ENCODE assay signal across 1 cellular context in genomic region chr7:43890468-43890867, GRCh38.
TF ChIP-seq lines count a peak whose summit lies in the region.

No MANE protein-coding gene starts in this region.

TF ChIP-seq in H1, 55 proteins besides CTCF, POLR2A, EP300 and RAD21:
- TF ChIP-seq KDM1A (IDR thresholded peaks at IDR 0.05; ENCODE audit: borderline replicate concordance, low read length) = no peak
- TF ChIP-seq CTBP2 (IDR thresholded peaks at IDR 0.05; ENCODE audit: borderline replicate concordance, insufficient read depth, insufficient read length, low read length) = no peak
- no peak for TF ChIP-seq TAF7 (optimal IDR thresholded peaks at IDR 0.05; ENCODE audit: borderline replicate concordance, low read depth, low read length)
- no peak for TF ChIP-seq POU5F1 (IDR thresholded peaks at IDR 0.05; ENCODE audit: low read depth, low read length)
- TF ChIP-seq CBX8 (IDR thresholded peaks at IDR 0.05; ENCODE audit: borderline replicate concordance, low read depth, low read length) = no peak
- TF ChIP-seq NANOG (IDR thresholded peaks at IDR 0.05; ENCODE audit: insufficient read depth, low read depth, low read length, poor library complexity, severe bottlenecking) = no peak
- no peak for TF ChIP-seq EZH2 (IDR thresholded peaks at IDR 0.05; ENCODE audit: low read depth, low read length, severe bottlenecking)
- no peak for TF ChIP-seq RNF2 (IDR thresholded peaks at IDR 0.05; ENCODE audit: borderline replicate concordance, low read depth, low read length, missing control alignments, poor library complexity, severe bottlenecking)
- TF ChIP-seq ASH2L (IDR thresholded peaks at IDR 0.05; ENCODE audit: low read length) = no peak
- TF ChIP-seq SP2 (IDR thresholded peaks at IDR 0.05; ENCODE audit: low read length) = no peak
- TF ChIP-seq, protein P1, sequence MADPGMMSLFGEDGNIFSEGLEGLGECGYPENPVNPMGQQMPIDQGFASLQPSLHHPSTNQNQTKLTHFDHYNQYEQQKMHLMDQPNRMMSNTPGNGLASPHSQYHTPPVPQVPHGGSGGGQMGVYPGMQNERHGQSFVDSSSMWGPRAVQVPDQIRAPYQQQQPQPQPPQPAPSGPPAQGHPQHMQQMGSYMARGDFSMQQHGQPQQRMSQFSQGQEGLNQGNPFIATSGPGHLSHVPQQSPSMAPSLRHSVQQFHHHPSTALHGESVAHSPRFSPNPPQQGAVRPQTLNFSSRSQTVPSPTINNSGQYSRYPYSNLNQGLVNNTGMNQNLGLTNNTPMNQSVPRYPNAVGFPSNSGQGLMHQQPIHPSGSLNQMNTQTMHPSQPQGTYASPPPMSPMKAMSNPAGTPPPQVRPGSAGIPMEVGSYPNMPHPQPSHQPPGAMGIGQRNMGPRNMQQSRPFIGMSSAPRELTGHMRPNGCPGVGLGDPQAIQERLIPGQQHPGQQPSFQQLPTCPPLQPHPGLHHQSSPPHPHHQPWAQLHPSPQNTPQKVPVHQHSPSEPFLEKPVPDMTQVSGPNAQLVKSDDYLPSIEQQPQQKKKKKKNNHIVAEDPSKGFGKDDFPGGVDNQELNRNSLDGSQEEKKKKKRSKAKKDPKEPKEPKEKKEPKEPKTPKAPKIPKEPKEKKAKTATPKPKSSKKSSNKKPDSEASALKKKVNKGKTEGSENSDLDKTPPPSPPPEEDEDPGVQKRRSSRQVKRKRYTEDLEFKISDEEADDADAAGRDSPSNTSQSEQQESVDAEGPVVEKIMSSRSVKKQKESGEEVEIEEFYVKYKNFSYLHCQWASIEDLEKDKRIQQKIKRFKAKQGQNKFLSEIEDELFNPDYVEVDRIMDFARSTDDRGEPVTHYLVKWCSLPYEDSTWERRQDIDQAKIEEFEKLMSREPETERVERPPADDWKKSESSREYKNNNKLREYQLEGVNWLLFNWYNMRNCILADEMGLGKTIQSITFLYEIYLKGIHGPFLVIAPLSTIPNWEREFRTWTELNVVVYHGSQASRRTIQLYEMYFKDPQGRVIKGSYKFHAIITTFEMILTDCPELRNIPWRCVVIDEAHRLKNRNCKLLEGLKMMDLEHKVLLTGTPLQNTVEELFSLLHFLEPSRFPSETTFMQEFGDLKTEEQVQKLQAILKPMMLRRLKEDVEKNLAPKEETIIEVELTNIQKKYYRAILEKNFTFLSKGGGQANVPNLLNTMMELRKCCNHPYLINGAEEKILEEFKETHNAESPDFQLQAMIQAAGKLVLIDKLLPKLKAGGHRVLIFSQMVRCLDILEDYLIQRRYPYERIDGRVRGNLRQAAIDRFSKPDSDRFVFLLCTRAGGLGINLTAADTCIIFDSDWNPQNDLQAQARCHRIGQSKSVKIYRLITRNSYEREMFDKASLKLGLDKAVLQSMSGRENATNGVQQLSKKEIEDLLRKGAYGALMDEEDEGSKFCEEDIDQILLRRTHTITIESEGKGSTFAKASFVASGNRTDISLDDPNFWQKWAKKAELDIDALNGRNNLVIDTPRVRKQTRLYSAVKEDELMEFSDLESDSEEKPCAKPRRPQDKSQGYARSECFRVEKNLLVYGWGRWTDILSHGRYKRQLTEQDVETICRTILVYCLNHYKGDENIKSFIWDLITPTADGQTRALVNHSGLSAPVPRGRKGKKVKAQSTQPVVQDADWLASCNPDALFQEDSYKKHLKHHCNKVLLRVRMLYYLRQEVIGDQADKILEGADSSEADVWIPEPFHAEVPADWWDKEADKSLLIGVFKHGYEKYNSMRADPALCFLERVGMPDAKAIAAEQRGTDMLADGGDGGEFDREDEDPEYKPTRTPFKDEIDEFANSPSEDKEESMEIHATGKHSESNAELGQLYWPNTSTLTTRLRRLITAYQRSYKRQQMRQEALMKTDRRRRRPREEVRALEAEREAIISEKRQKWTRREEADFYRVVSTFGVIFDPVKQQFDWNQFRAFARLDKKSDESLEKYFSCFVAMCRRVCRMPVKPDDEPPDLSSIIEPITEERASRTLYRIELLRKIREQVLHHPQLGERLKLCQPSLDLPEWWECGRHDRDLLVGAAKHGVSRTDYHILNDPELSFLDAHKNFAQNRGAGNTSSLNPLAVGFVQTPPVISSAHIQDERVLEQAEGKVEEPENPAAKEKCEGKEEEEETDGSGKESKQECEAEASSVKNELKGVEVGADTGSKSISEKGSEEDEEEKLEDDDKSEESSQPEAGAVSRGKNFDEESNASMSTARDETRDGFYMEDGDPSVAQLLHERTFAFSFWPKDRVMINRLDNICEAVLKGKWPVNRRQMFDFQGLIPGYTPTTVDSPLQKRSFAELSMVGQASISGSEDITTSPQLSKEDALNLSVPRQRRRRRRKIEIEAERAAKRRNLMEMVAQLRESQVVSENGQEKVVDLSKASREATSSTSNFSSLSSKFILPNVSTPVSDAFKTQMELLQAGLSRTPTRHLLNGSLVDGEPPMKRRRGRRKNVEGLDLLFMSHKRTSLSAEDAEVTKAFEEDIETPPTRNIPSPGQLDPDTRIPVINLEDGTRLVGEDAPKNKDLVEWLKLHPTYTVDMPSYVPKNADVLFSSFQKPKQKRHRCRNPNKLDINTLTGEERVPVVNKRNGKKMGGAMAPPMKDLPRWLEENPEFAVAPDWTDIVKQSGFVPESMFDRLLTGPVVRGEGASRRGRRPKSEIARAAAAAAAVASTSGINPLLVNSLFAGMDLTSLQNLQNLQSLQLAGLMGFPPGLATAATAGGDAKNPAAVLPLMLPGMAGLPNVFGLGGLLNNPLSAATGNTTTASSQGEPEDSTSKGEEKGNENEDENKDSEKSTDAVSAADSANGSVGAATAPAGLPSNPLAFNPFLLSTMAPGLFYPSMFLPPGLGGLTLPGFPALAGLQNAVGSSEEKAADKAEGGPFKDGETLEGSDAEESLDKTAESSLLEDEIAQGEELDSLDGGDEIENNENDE (IDR thresholded peaks at IDR 0.05; ENCODE audit: insufficient replicate concordance, low read length) = no peak
- TF ChIP-seq TBP (IDR thresholded peaks at IDR 0.05; ENCODE audit: low read depth, low read length) = no peak
- no peak for TF ChIP-seq GABPA (IDR thresholded peaks at IDR 0.05; ENCODE audit: borderline replicate concordance, insufficient read depth, low read length)
